9 cellular contexts compared by ENCODE assay signal in genomic region chrX:53239474-53239873, GRCh38. TPM values are rescaled to one million over a fixed set of nuclear protein-coding genes. Genes with fewer than 3 reads are reported as not detected.
DNase-seq lines count a peak whose midpoint lies in the region; ATAC-seq and TF ChIP-seq lines count a peak whose summit lies in the region.
"Had no signal": no experiment of that assay in that cellular context is flagged by ENCODE, and none has a peak within 500 bp of the region (broad histone marks: within the 10 kb centered on the region; RNA-seq: fewer than 3 reads in every experiment).

No MANE protein-coding gene starts in this region.

- H3K27me3 ChIP-seq in DOHH2 (ENCODE audit: control insufficient read depth, low read length) (no peaks in the 10 kb centered on the region), ascending aorta (no peaks in the 10 kb centered on the region), prostate gland (replicated peaks; ENCODE audit: insufficient read depth) (no peaks in the 10 kb centered on the region)
- H3K27me3 ChIP-seq: neutrophil had no signal

- intact Hi-C loops in ascending aorta (cut with DNase I) = no loop called here
- intact Hi-C loops in prostate gland (cut with DNase I) = no loop called here

- peak; percentile 2 for DNase-seq in activated CD4-positive, alpha-beta T cell treated with anti-CD3 and anti-CD28 coated beads, Interleukin-2, amount 50 U/mL, for 1 hour
- DNase-seq in islet precursor cell (peak; percentile 64), DMS153 treated with DMSO at 0.1 percent for 48 hours (lab: John Stamatoyannopoulos, UW; ENCODE audit: unreplicated experiment) (no peak), caudate nucleus (lab: John Stamatoyannopoulos, UW) (no peak), ascending aorta (ENCODE audit: low spot score in 2 of 2) (no peak), prostate gland (ENCODE audit: low spot score) (no peak)

- H3K4me3 ChIP-seq in DOHH2 (ENCODE audit: low read length) = no peak overlapping the region
- H3K4me3 ChIP-seq in ascending aorta = no peak overlapping the region
- H3K4me3 ChIP-seq in prostate gland = no peak overlapping the region

- TF ChIP-seq POLR2A in prostate gland (IDR thresholded peaks at IDR 0.05) = no peak

- H3F3A ChIP-seq in DOHH2 (ENCODE audit: control insufficient read depth, insufficient read depth) = no peaks in the 10 kb centered on the region

- H3K9me3 ChIP-seq in DOHH2 (ENCODE audit: control insufficient read depth, insufficient read depth, low read length) = no peaks in the 10 kb centered on the region
- no peaks in the 10 kb centered on the region for H3K9me3 ChIP-seq in ascending aorta
- H3K9me3 ChIP-seq in prostate gland = no peaks in the 10 kb centered on the region
- H3K9me3 ChIP-seq: neutrophil had no signal

- no peak overlapping the region for H3K4me2 ChIP-seq in DOHH2 (ENCODE audit: low read length)

- H3K36me3 ChIP-seq in DOHH2 (ENCODE audit: control insufficient read depth, low read length) (no peaks in the 10 kb centered on the region), ascending aorta (peaks cover 5 to 30% of the 10 kb centered on the region in 2 donors), prostate gland (no peaks in the 10 kb centered on the region)
- H3K36me3 ChIP-seq: neutrophil had no signal

- WGBS in prostate gland = 79% methylated on average over 6 of the region's 6 CpGs

- H3K27ac ChIP-seq in DOHH2 (ENCODE audit: low read depth, low read length) = no peak overlapping the region
- no peak overlapping the region for H3K27ac ChIP-seq in caudate nucleus (ENCODE audit: low read depth, low read length)
- H3K27ac ChIP-seq in ascending aorta = no peak overlapping the region
- no peak overlapping the region for H3K27ac ChIP-seq in prostate gland
- H3K27ac ChIP-seq: neutrophil had no signal

- H4K20me1 ChIP-seq in DOHH2 (ENCODE audit: control insufficient read depth, insufficient read depth, low read depth, low read length) = no peaks in the 10 kb centered on the region

- TF ChIP-seq CTCF in DOHH2 (IDR thresholded peaks at IDR 0.05; ENCODE audit: low read depth, low read length, poor library complexity, severe bottlenecking) (peak; percentile 71), ascending aorta (IDR thresholded peaks at IDR 0.05) (no peak), prostate gland (IDR thresholded peaks at IDR 0.05) (no peak)

- H3K4me1 ChIP-seq in DOHH2 (ENCODE audit: control insufficient read depth, low read length) = no peaks in the 10 kb centered on the region
- no peaks in the 10 kb centered on the region for H3K4me1 ChIP-seq in ascending aorta
- H3K4me1 ChIP-seq in prostate gland (replicated peaks) = no peaks in the 10 kb centered on the region

- H3K79me2 ChIP-seq in DOHH2 (ENCODE audit: control insufficient read depth, low read length) = no peaks in the 10 kb centered on the region

- H3K9me2 ChIP-seq in DOHH2 (replicated peaks; ENCODE audit: control insufficient read depth, low read length) = no peaks in the 10 kb centered on the region

- ATAC-seq in HG03520 (IDR thresholded peaks at IDR 0.05; ENCODE audit: unreplicated experiment) = peak; percentile 48

RNA-seq across cellular contexts. Expression of gene KDM5C, which starts 14.5 kb away (rescaled TPM):
- total RNA-seq in ascending aorta (71.7 TPM), prostate gland (100 to 1,000 TPM in 1 of 2 donors, 10 to 100 TPM in 1; 99.4 to 102 TPM)

RNA-seq across cellular contexts. Expression of gene IQSEC2, which starts 41.9 kb away (rescaled TPM):
- total RNA-seq in ascending aorta (43.3 TPM), prostate gland (10 to 100 TPM; 19.8 to 38.7 TPM)

Comparison
In these comparisons a context has a peak if more than half of its experiments do, and no peak if none do; other contexts are left out.
1. DNase-seq: peak in activated CD4-positive, alpha-beta T cell treated with anti-CD3 and anti-CD28 coated beads, Interleukin-2, amount 50 U/mL, for 1 hour (single experiment) and islet precursor cell (single experiment); none in DMS153 treated with DMSO at 0.1 percent for 48 hours (single experiment), caudate nucleus (0 of 61), ascending aorta (0 of 2) and prostate gland (single experiment).